Comparison of ENCODE assay signal across 8 cellular contexts in genomic region chr2:42809131-42809875, GRCh38. TPM values are rescaled to one million over a fixed set of nuclear protein-coding genes. Genes with fewer than 3 reads are reported as not detected.
DNase-seq lines count a peak whose midpoint lies in the region; ATAC-seq and TF ChIP-seq lines count a peak whose summit lies in the region.

No MANE protein-coding gene starts in this region.

- TF ChIP-seq POLR2A in GM18505 (IDR thresholded peaks at IDR 0.05; ENCODE audit: borderline replicate concordance, extremely low read depth, insufficient read depth, insufficient read length): no peak

- TF ChIP-seq CTCF in GM06990 (IDR thresholded peaks at IDR 0.05; ENCODE audit: insufficient read depth, low read length, poor library complexity, severe bottlenecking): peak; percentile 1

- DNase-seq in GM06990 (ENCODE audit: extremely low read depth, insufficient read length): no peak
- peak; percentile 8 to 24 for DNase-seq in NCI-H1930 (lab: John Stamatoyannopoulos, UW)
- DNase-seq in superior temporal gyrus (ENCODE audit: extremely low spot score): peak; percentile 78
- DNase-seq in A172 (ENCODE audit: low spot score): no peak
- DNase-seq in midbrain (lab: John Stamatoyannopoulos, UW): no peak

- peak overlapping the region; percentile 91 for H3K27ac ChIP-seq in angular gyrus (ENCODE audit: low read depth, low read length)
- peak overlapping the region; percentile 99 for H3K27ac ChIP-seq in layer of hippocampus (ENCODE audit: low read depth, low read length)

- ATAC-seq in GM18505 (IDR thresholded peaks at IDR 0.05; ENCODE audit: unreplicated experiment): no peak

- H3K27me3 ChIP-seq in GM06990 (replicated peaks; ENCODE audit: control insufficient read depth, insufficient read depth, low read length): no peaks in the 10 kb centered on the region
- no peaks in the 10 kb centered on the region for H3K27me3 ChIP-seq in layer of hippocampus (ENCODE audit: control insufficient read depth, insufficient read depth, low read length)

- no peaks in the 10 kb centered on the region for H3K36me3 ChIP-seq in GM06990 (ENCODE audit: control insufficient read depth, insufficient read depth, low read length)

- peak overlapping the region; percentile 53 for H3K4me3 ChIP-seq in GM06990 (replicated peaks; ENCODE audit: low read depth, low read length)

RNA-seq across cellular contexts. Expression of gene HAAO, which starts 16.9 kb away (rescaled TPM):
- total RNA-seq in A172 (2014; rRNA removed; shearing (Covaris generic)): not detected in 2 replicates

RNA-seq across cellular contexts. Expression of gene OXER1, which starts 45.4 kb away (rescaled TPM):
- total RNA-seq in A172 (2014; rRNA removed; shearing (Covaris generic)): not detected in 2 replicates

Comparison
In these comparisons a context has a peak if more than half of its experiments do, and no peak if none do; other contexts are left out.
1. DNase-seq: peak in NCI-H1930 (2 of 2) and superior temporal gyrus (single experiment); none in GM06990 (single experiment), A172 (single experiment) and midbrain (single experiment).